In the genomic region with DNA sequence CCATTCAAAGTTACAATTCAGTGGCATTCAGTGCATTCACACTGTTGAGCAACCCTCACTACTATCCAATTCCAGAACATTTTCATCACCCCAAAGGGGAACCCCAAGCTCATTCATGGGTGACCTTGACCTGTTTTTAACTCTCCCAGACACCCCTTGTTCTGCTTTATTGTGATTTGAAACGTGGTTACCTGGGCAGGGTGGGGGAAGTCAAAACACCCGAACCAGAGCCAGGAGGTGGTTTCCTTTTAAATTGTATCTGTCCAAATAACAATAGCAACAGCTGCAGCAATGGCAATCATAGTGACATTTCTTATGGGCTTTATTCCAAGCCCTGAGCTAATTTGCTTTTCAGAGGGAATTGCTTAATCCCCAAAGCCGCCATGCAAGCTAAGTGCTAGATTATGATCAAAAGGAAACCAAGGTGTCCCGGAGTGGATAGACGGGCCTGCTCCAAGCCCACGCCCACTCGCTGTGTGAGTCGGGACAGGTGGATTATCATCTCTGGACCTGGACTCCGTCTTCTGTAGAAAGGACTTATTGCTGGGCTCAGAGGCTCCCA, we compare ENCODE assay signal across 11 cellular contexts. TPM values are rescaled to one million over a fixed set of nuclear protein-coding genes. Genes with fewer than 3 reads are reported as not detected.
A peak's percentile ranks its signal among the peaks of the same experiment; 100 is the strongest.
DNase-seq lines count a peak whose midpoint lies in the region; ATAC-seq, FAIRE-seq and TF ChIP-seq lines count a peak whose summit lies in the region.
"Had no signal": no experiment of that assay in that cellular context is flagged by ENCODE, and none has a peak within 500 bp of the region (broad histone marks: within the 10 kb centered on the region; RNA-seq: fewer than 3 reads in every experiment).

No MANE protein-coding gene starts in this region.

- no peak for TF ChIP-seq POLR2A in HepG2 (IDR thresholded peaks at IDR 0.05; ENCODE audit: insufficient read depth in 1 of 2, low read depth in 2 of 2, low read length in 2 of 2)

- H3K79me2 ChIP-seq in HepG2 (ENCODE audit: insufficient read depth, low read length) = no peaks in the 10 kb centered on the region

- WGBS in HepG2 (ENCODE audit: low lambda C conversion rate) = 17% methylated on average over 4 of the region's 9 CpGs

- H3K27ac Mint-ChIP-seq in activated naive CD4-positive, alpha-beta T cell treated with anti-CD3 and anti-CD28 coated beads for 36 hours = peak overlapping the region; percentile 95

- H3K4me1 ChIP-seq in tibial artery = peaks cover 7 to 76% (median 67%) of the 10 kb centered on the region in 4 donors
- H3K4me1 ChIP-seq in HepG2 (ENCODE audit: insufficient read depth, low read length) = peaks cover 32% of the 10 kb centered on the region
- H3K4me1 ChIP-seq in foreskin keratinocyte = no peaks in the 10 kb centered on the region

- no peak overlapping the region for H3K4me3 ChIP-seq in tibial artery
- H3K4me3 ChIP-seq in HepG2 (replicated peaks in 1 of 3; ENCODE audit: insufficient read depth in 1 of 3, low read depth in 2 of 3, low read length in 3 of 3) = no peak overlapping the region
- H3K4me3 ChIP-seq: neural progenitor cell had no signal

- H3K27ac ChIP-seq in tibial artery (peak overlapping the region; percentile 90 to 94), HepG2 (ENCODE audit: extremely low read length, insufficient read depth, low read length) (no peak overlapping the region), foreskin keratinocyte (no peak overlapping the region)
- H3K27ac ChIP-seq: neural progenitor cell had no signal

- H3K27me3 Mint-ChIP-seq in activated naive CD4-positive, alpha-beta T cell treated with anti-CD3 and anti-CD28 coated beads for 36 hours (ENCODE audit: low read depth) = no peaks in the 10 kb centered on the region

- H3K4me1 Mint-ChIP-seq in activated naive CD4-positive, alpha-beta T cell treated with anti-CD3 and anti-CD28 coated beads for 36 hours (ENCODE audit: low read depth) = peaks cover 78% of the 10 kb centered on the region

- no peak for TF ChIP-seq CTCF in tibial artery (IDR thresholded peaks at IDR 0.05)
- TF ChIP-seq CTCF in HepG2 (CRISPR knock-in tag; IDR thresholded peaks at IDR 0.05) = no peak
- TF ChIP-seq CTCF in foreskin keratinocyte (conservative IDR thresholded peaks at IDR 0.05) = no peak

- no peak for FAIRE-seq in HepG2 (lab: Jason Lieb, UNC)

- CTCF ChIA-PET in activated naive CD4-positive, alpha-beta T cell treated with anti-CD3 and anti-CD28 coated beads for 36 hours (lab: Charles Lee) = interaction anchor here (0.6 to 10.9 kb wide), 6 partner anchors 12 to 75 kb away, joined by 3 to 178 read pairs (median 4); a partner anchor contains a TSS
- CTCF ChIA-PET in HepG2 (lab: Yijun Ruan, JAX; ENCODE audit: low intra/inter-chr PET ratio, low total read pairs) = interaction anchor here (2.8 kb wide), 1 partner anchor 43 kb away, joined by 29 read pairs; a partner anchor contains a TSS

- in situ Hi-C loops in HepG2 (cut with HindIII; ENCODE audit: extremely low pct_ligation_motif_present, low pct_unique_long_range_greater_than_20kb) = loop anchor here (10.0 kb wide), 1 partner anchor 46 kb away; a partner anchor contains a TSS

- intact Hi-C loops in activated naive CD4-positive, alpha-beta T cell treated with anti-CD3 and anti-CD28 coated beads for 36 hours (cut with micrococcal nuclease) = no loop called here
- intact Hi-C loops in tibial artery (cut with DNase I; ENCODE audit: low total_unique reads) = loop anchor here (5.0 to 10.0 kb wide), 2 partner anchors 44 to 116 kb away; a partner anchor contains a TSS
- intact Hi-C loops in HepG2 (cut with micrococcal nuclease; ENCODE audit: unreplicated experiment) = no loop called here

- H3K9me3 ChIP-seq in tibial artery (no peaks in the 10 kb centered on the region), HepG2 (ENCODE audit: low read length) (no peaks in the 10 kb centered on the region)

- no peak overlapping the region for H2AFZ ChIP-seq in HepG2 (ENCODE audit: low read length)
- H2AFZ ChIP-seq: neural progenitor cell had no signal

- H3K4me2 ChIP-seq in HepG2 (ENCODE audit: low read depth, low read length) = no peak overlapping the region
- H3K4me2 ChIP-seq: neural progenitor cell had no signal

- H3K9ac ChIP-seq in HepG2 (ENCODE audit: insufficient read depth, low read depth, low read length) = no peak overlapping the region
- H3K9ac ChIP-seq: neural progenitor cell had no signal

- peaks cover 6% of the 10 kb centered on the region for H3K36me3 Mint-ChIP-seq in activated naive CD4-positive, alpha-beta T cell treated with anti-CD3 and anti-CD28 coated beads for 36 hours (ENCODE audit: low read depth)
- H3K36me3 Mint-ChIP-seq: neural progenitor cell had no signal

- POLR2A ChIA-PET in HepG2 (lab: Yijun Ruan, JAX) = no interaction called here

- H4K20me1 ChIP-seq in HepG2 (ENCODE audit: insufficient read depth, low read length) = no peaks in the 10 kb centered on the region

- H3K9me3 Mint-ChIP-seq in activated naive CD4-positive, alpha-beta T cell treated with anti-CD3 and anti-CD28 coated beads for 36 hours = no peaks in the 10 kb centered on the region
- H3K9me3 Mint-ChIP-seq: neural progenitor cell had no signal

- H3K36me3 ChIP-seq in tibial artery (no peaks in the 10 kb centered on the region), HepG2 (replicated peaks in 1 of 2; ENCODE audit: control insufficient read depth in 1 of 2, insufficient read depth in 2 of 2, low read length in 2 of 2) (no peaks in the 10 kb centered on the region)
- H3K36me3 ChIP-seq: neural progenitor cell had no signal

- peak; percentile 52 for DNase-seq in activated naive CD4-positive, alpha-beta T cell treated with anti-CD3 and anti-CD28 coated beads for 36 hours
- no peak for DNase-seq in activated naive CD4-positive, alpha-beta T cell treated with Interleukin-2 at 50 U/mL for 16 hours
- DNase-seq in NCI-H69 (lab: John Stamatoyannopoulos, UW) = peak; percentile 76
- peak; percentile 72 for DNase-seq in fibroblast of gingiva (ENCODE audit: low read depth)
- DNase-seq in tibial artery = no peak
- DNase-seq in HepG2 (ENCODE audit: low spot score) = no peak
- no peak for DNase-seq in foreskin keratinocyte
- no peak for DNase-seq in iPS-NIHi11 (ENCODE audit: low spot score)
- DNase-seq: activated gamma-delta T cell had no signal

- TF ChIP-seq RAD21 in HepG2 (CRISPR knock-in tag; IDR thresholded peaks at IDR 0.05) = no peak

- no TSS peak for BruUV-seq in HepG2 (replicated peaks; lab: Mats Ljungman, UMichigan)

- no peaks in the 10 kb centered on the region for H3K27me3 ChIP-seq in tibial artery
- H3K27me3 ChIP-seq in HepG2 (ENCODE audit: control insufficient read depth in 1 of 2, insufficient read depth in 2 of 2, low read length in 2 of 2) = peaks cover 0 to 42% of the 10 kb centered on the region in 2 experiments; a peak in 3 of 5 replicates
- peaks cover 22% of the 10 kb centered on the region for H3K27me3 ChIP-seq in foreskin keratinocyte
- H3K27me3 ChIP-seq: neural progenitor cell had no signal

- TF ChIP-seq EP300 in HepG2 (IDR thresholded peaks at IDR 0.05; ENCODE audit: low read depth in 2 of 2, low read length in 2 of 2) (no peak), HepG2 (CRISPR knock-in tag; IDR thresholded peaks at IDR 0.05; ENCODE audit: borderline replicate concordance) (no peak)

- peak overlapping the region; percentile 79 for H3K4me3 Mint-ChIP-seq in activated naive CD4-positive, alpha-beta T cell treated with anti-CD3 and anti-CD28 coated beads for 36 hours
- H3K4me3 Mint-ChIP-seq: neural progenitor cell had no signal

- ATAC-seq in HepG2 (no peak), foreskin keratinocyte (no peak)

RNA-seq across cellular contexts. Expression of a gene that starts 6.1 kb away (rescaled TPM):
- total RNA-seq in activated naive CD4-positive, alpha-beta T cell treated with anti-CD3 and anti-CD28 coated beads for 36 hours = 10 to 100 TPM; 16.3 to 17.2 TPM
- not detected in 2 replicates for total RNA-seq in HepG2 (2016; rRNA removed; fragmentation: Illumina TruSeq; extraction: Trizol)
- not detected in 2 replicates for total RNA-seq in HepG2 (2016; cell fraction: cytosol; rRNA removed; fragmentation: Illumina TruSeq; extraction: Trizol; ENCODE audit: low read depth)
- not detected in 2 replicates for total RNA-seq in HepG2 (2016; cell fraction: insoluble cytoplasmic fraction; rRNA removed; fragmentation: Illumina TruSeq; extraction: Trizol)
- total RNA-seq in HepG2 (2016; cell fraction: membrane; rRNA removed; fragmentation: Illumina TruSeq; extraction: Trizol) = not detected in 2 replicates
- not detected in 2 replicates for total RNA-seq in HepG2 (2016; cell fraction: nucleus; rRNA removed; fragmentation: Illumina TruSeq; extraction: Trizol)
- not detected in 2 replicates for polyA plus RNA-seq in HepG2 (2011; rRNA removed)
- polyA plus RNA-seq in HepG2 (2011; cell fraction: cytosol; rRNA removed) = not detected in 2 replicates
- polyA plus RNA-seq in HepG2 (2011; cell fraction: nucleus; rRNA removed) = not detected in 2 replicates
- not detected in 2 replicates for polyA plus RNA-seq in HepG2 (2012)
- polyA plus RNA-seq in HepG2 (2016; cell fraction: cytosol; fragmentation: Illumina TruSeq; extraction: Trizol; ENCODE audit: low read depth) = not detected in 2 replicates
- polyA plus RNA-seq in HepG2 (2016; cell fraction: insoluble cytoplasmic fraction; fragmentation: Illumina TruSeq; extraction: Trizol; ENCODE audit: low read depth) = not detected in 2 replicates
- not detected in 2 replicates for polyA plus RNA-seq in HepG2 (2016; cell fraction: membrane; fragmentation: Illumina TruSeq; extraction: Trizol; ENCODE audit: low read depth)
- not detected in 2 replicates for polyA plus RNA-seq in HepG2 (2016; cell fraction: nucleus; fragmentation: Illumina TruSeq; extraction: Trizol; ENCODE audit: insufficient read depth, low read depth)
- 0.09 TPM in 1 of 2 replicates, not detected in the other for polyA minus RNA-seq in HepG2 (2011; rRNA and poly(A)+ RNA removed; ENCODE audit: low replicate concordance)
- not detected in 2 replicates for polyA minus RNA-seq in HepG2 (2011; cell fraction: cytosol; rRNA and poly(A)+ RNA removed)
- polyA minus RNA-seq in HepG2 (2011; cell fraction: nucleus; rRNA and poly(A)+ RNA removed) = not detected in 2 replicates
- total RNA-seq in foreskin keratinocyte = not detected in 2 replicates
- polyA plus RNA-seq in foreskin keratinocyte = 0.04 TPM in 1 of 2 replicates, not detected in the other

RNA-seq across cellular contexts. Expression of a gene that starts 17.3 kb away (rescaled TPM):
- 1 to 10 TPM; 7.1 to 8.1 TPM for total RNA-seq in activated naive CD4-positive, alpha-beta T cell treated with anti-CD3 and anti-CD28 coated beads for 36 hours
- total RNA-seq in HepG2 (2016; rRNA removed; fragmentation: Illumina TruSeq; extraction: Trizol) = not detected in 2 replicates
- total RNA-seq in HepG2 (2016; cell fraction: cytosol; rRNA removed; fragmentation: Illumina TruSeq; extraction: Trizol; ENCODE audit: low read depth) = not detected in 2 replicates
- not detected in 2 replicates for total RNA-seq in HepG2 (2016; cell fraction: insoluble cytoplasmic fraction; rRNA removed; fragmentation: Illumina TruSeq; extraction: Trizol)
- not detected in 2 replicates for total RNA-seq in HepG2 (2016; cell fraction: membrane; rRNA removed; fragmentation: Illumina TruSeq; extraction: Trizol)
- not detected in 2 replicates for total RNA-seq in HepG2 (2016; cell fraction: nucleus; rRNA removed; fragmentation: Illumina TruSeq; extraction: Trizol)
- polyA plus RNA-seq in HepG2 (2011; rRNA removed) = not detected in 2 replicates
- not detected in 2 replicates for polyA plus RNA-seq in HepG2 (2011; cell fraction: cytosol; rRNA removed)
- not detected in 2 replicates for polyA plus RNA-seq in HepG2 (2011; cell fraction: nucleus; rRNA removed)
- polyA plus RNA-seq in HepG2 (2012) = not detected in 2 replicates
- not detected in 2 replicates for polyA plus RNA-seq in HepG2 (2016; cell fraction: cytosol; fragmentation: Illumina TruSeq; extraction: Trizol; ENCODE audit: low read depth)
- not detected in 2 replicates for polyA plus RNA-seq in HepG2 (2016; cell fraction: insoluble cytoplasmic fraction; fragmentation: Illumina TruSeq; extraction: Trizol; ENCODE audit: low read depth)
- not detected in 2 replicates for polyA plus RNA-seq in HepG2 (2016; cell fraction: membrane; fragmentation: Illumina TruSeq; extraction: Trizol; ENCODE audit: low read depth)
- not detected in 2 replicates for polyA plus RNA-seq in HepG2 (2016; cell fraction: nucleus; fragmentation: Illumina TruSeq; extraction: Trizol; ENCODE audit: insufficient read depth, low read depth)
- polyA minus RNA-seq in HepG2 (2011; rRNA and poly(A)+ RNA removed; ENCODE audit: low replicate concordance) = not detected in 2 replicates
- polyA minus RNA-seq in HepG2 (2011; cell fraction: cytosol; rRNA and poly(A)+ RNA removed) = not detected in 2 replicates
- not detected in 2 replicates for polyA minus RNA-seq in HepG2 (2011; cell fraction: nucleus; rRNA and poly(A)+ RNA removed)
- not detected in 2 replicates for total RNA-seq in foreskin keratinocyte
- not detected in 2 replicates for polyA plus RNA-seq in foreskin keratinocyte
- total RNA-seq: glomerular endothelial cell had no signal

RNA-seq across cellular contexts. Expression of a gene that starts 17.6 kb away (rescaled TPM):
- 100 to 1,000 TPM; 482 to 500 TPM for total RNA-seq in activated naive CD4-positive, alpha-beta T cell treated with anti-CD3 and anti-CD28 coated beads for 36 hours
- total RNA-seq in HepG2 (2016; rRNA removed; fragmentation: Illumina TruSeq; extraction: Trizol) (258 and 314 TPM in 2 replicates), foreskin keratinocyte (172 and 205 TPM in 2 replicates)
- total RNA-seq in HepG2 (2016; cell fraction: cytosol; rRNA removed; fragmentation: Illumina TruSeq; extraction: Trizol; ENCODE audit: low read depth) = 219 and 253 TPM in 2 replicates
- 270 and 297 TPM in 2 replicates for total RNA-seq in HepG2 (2016; cell fraction: insoluble cytoplasmic fraction; rRNA removed; fragmentation: Illumina TruSeq; extraction: Trizol)
- 322 and 352 TPM in 2 replicates for total RNA-seq in HepG2 (2016; cell fraction: membrane; rRNA removed; fragmentation: Illumina TruSeq; extraction: Trizol)
- total RNA-seq in HepG2 (2016; cell fraction: nucleus; rRNA removed; fragmentation: Illumina TruSeq; extraction: Trizol) = 95.5 and 96.2 TPM in 2 replicates
- polyA plus RNA-seq in HepG2 (2011; rRNA removed) (232 and 239 TPM in 2 replicates), foreskin keratinocyte (220 and 271 TPM in 2 replicates)
- polyA plus RNA-seq in HepG2 (2011; cell fraction: cytosol; rRNA removed) = 211 and 281 TPM in 2 replicates
- polyA plus RNA-seq in HepG2 (2011; cell fraction: nucleus; rRNA removed) = 146 and 178 TPM in 2 replicates
- 277 and 325 TPM in 2 replicates for polyA plus RNA-seq in HepG2 (2012)
- 495 and 575 TPM in 2 replicates for polyA plus RNA-seq in HepG2 (2016; cell fraction: cytosol; fragmentation: Illumina TruSeq; extraction: Trizol; ENCODE audit: low read depth)
- polyA plus RNA-seq in HepG2 (2016; cell fraction: insoluble cytoplasmic fraction; fragmentation: Illumina TruSeq; extraction: Trizol; ENCODE audit: low read depth) = 466 and 539 TPM in 2 replicates
- 497 and 555 TPM in 2 replicates for polyA plus RNA-seq in HepG2 (2016; cell fraction: membrane; fragmentation: Illumina TruSeq; extraction: Trizol; ENCODE audit: low read depth)
- 259 and 261 TPM in 2 replicates for polyA plus RNA-seq in HepG2 (2016; cell fraction: nucleus; fragmentation: Illumina TruSeq; extraction: Trizol; ENCODE audit: insufficient read depth, low read depth)
- 66.6 and 121 TPM in 2 replicates for polyA minus RNA-seq in HepG2 (2011; rRNA and poly(A)+ RNA removed; ENCODE audit: low replicate concordance)
- 58.1 and 58.6 TPM in 2 replicates for polyA minus RNA-seq in HepG2 (2011; cell fraction: cytosol; rRNA and poly(A)+ RNA removed)
- 33.0 and 37.0 TPM in 2 replicates for polyA minus RNA-seq in HepG2 (2011; cell fraction: nucleus; rRNA and poly(A)+ RNA removed)

RNA-seq across cellular contexts. Expression of a gene that starts 42.2 kb away (rescaled TPM):
- 1 to 10 TPM; 2.4 to 3.0 TPM for total RNA-seq in activated naive CD4-positive, alpha-beta T cell treated with anti-CD3 and anti-CD28 coated beads for 36 hours
- total RNA-seq in HepG2 (2016; rRNA removed; fragmentation: Illumina TruSeq; extraction: Trizol) (0.04 TPM in 1 of 2 replicates, not detected in the other), foreskin keratinocyte (0.04 TPM in 1 of 2 replicates, not detected in the other)
- total RNA-seq in HepG2 (2016; cell fraction: cytosol; rRNA removed; fragmentation: Illumina TruSeq; extraction: Trizol; ENCODE audit: low read depth) = 0.09 and 0.10 TPM in 2 replicates
- total RNA-seq in HepG2 (2016; cell fraction: insoluble cytoplasmic fraction; rRNA removed; fragmentation: Illumina TruSeq; extraction: Trizol) = 0.04 TPM in 1 of 2 replicates, not detected in the other
- not detected in 2 replicates for total RNA-seq in HepG2 (2016; cell fraction: membrane; rRNA removed; fragmentation: Illumina TruSeq; extraction: Trizol)
- total RNA-seq in HepG2 (2016; cell fraction: nucleus; rRNA removed; fragmentation: Illumina TruSeq; extraction: Trizol) = not detected in 2 replicates
- polyA plus RNA-seq in HepG2 (2011; rRNA removed) (0.04 TPM in 1 of 2 replicates, not detected in the other), foreskin keratinocyte (0.02 and 0.06 TPM in 2 replicates)
- 0.03 TPM in 2 replicates for polyA plus RNA-seq in HepG2 (2011; cell fraction: cytosol; rRNA removed)
- not detected in 2 replicates for polyA plus RNA-seq in HepG2 (2011; cell fraction: nucleus; rRNA removed)
- not detected in 2 replicates for polyA plus RNA-seq in HepG2 (2012)
- polyA plus RNA-seq in HepG2 (2016; cell fraction: cytosol; fragmentation: Illumina TruSeq; extraction: Trizol; ENCODE audit: low read depth) = 0.07 TPM in 1 of 2 replicates, not detected in the other
- polyA plus RNA-seq in HepG2 (2016; cell fraction: insoluble cytoplasmic fraction; fragmentation: Illumina TruSeq; extraction: Trizol; ENCODE audit: low read depth) = not detected in 2 replicates
- not detected in 2 replicates for polyA plus RNA-seq in HepG2 (2016; cell fraction: membrane; fragmentation: Illumina TruSeq; extraction: Trizol; ENCODE audit: low read depth)
- 0.16 TPM in 1 of 2 replicates, not detected in the other for polyA plus RNA-seq in HepG2 (2016; cell fraction: nucleus; fragmentation: Illumina TruSeq; extraction: Trizol; ENCODE audit: insufficient read depth, low read depth)
- polyA minus RNA-seq in HepG2 (2011; rRNA and poly(A)+ RNA removed; ENCODE audit: low replicate concordance) = 0.09 TPM in 1 of 2 replicates, not detected in the other
- not detected in 2 replicates for polyA minus RNA-seq in HepG2 (2011; cell fraction: cytosol; rRNA and poly(A)+ RNA removed)
- polyA minus RNA-seq in HepG2 (2011; cell fraction: nucleus; rRNA and poly(A)+ RNA removed) = not detected in 2 replicates

Comparison
In these comparisons a context has a peak if more than half of its experiments do, and no peak if none do; other contexts are left out.
1. DNase-seq: peak in activated naive CD4-positive, alpha-beta T cell treated with anti-CD3 and anti-CD28 coated beads for 36 hours (single experiment), NCI-H69 (single experiment) and fibroblast of gingiva (single experiment); none in activated naive CD4-positive, alpha-beta T cell treated with Interleukin-2 at 50 U/mL for 16 hours (single experiment), tibial artery (0 of 2), HepG2 (single experiment), foreskin keratinocyte (0 of 2) and iPS-NIHi11 (single experiment).
2. H3K27ac ChIP-seq: peak in tibial artery (2 of 2); none in HepG2 (single experiment) and foreskin keratinocyte (single experiment).
3. RNA of a gene that starts 6.1 kb away (total RNA-seq): 16.3 to 17.2 TPM in activated naive CD4-positive, alpha-beta T cell treated with anti-CD3 and anti-CD28 coated beads for 36 hours; not detected in HepG2 and not detected in foreskin keratinocyte; every median in the first group is over 10 times any median in the second.